Comparison of ENCODE assay signal across 8 cellular contexts in genomic region chr5:151772868-151773561, GRCh38. TPM values are rescaled to one million over a fixed set of nuclear protein-coding genes. Genes with fewer than 3 reads are reported as not detected.
DNase-seq lines count a peak whose midpoint lies in the region; ATAC-seq and TF ChIP-seq lines count a peak whose summit lies in the region.

No MANE protein-coding gene starts in this region.

- H3K27me3 Mint-ChIP-seq in activated naive CD4-positive, alpha-beta T cell treated with anti-CD3 and anti-CD28 coated beads, Interleukin-2, amount 50 U/mL, for 24 hours = no peaks in the 10 kb centered on the region

- peak overlapping the region; percentile 93 for H3K4me2 ChIP-seq in osteoblast (ENCODE audit: insufficient read depth, low read length)

- H4K20me1 ChIP-seq in osteoblast (ENCODE audit: insufficient read depth, low read length) = peaks cover 53% of the 10 kb centered on the region

- H3K4me3 ChIP-seq in esophagus muscularis mucosa (peak overlapping the region; percentile 79 to 87 (median 83)), osteoblast (ENCODE audit: insufficient read depth, low read length) (peak overlapping the region; percentile 87)

- no peak for TF ChIP-seq EP300 in esophagus muscularis mucosa (IDR thresholded peaks at IDR 0.05)

- peak overlapping the region; percentile 39 for H2AFZ ChIP-seq in osteoblast (ENCODE audit: low read length)

- CTCF ChIA-PET in RWPE1 (lab: Yijun Ruan, JAX) = interaction anchor here (0.6 to 1.7 kb wide), 7 partner anchors 9 to 1814 kb away, joined by 3 to 6 read pairs (median 4); no protein-coding TSS in a partner anchor

- peak overlapping the region; percentile 98 for H3K27ac ChIP-seq in RWPE1
- H3K27ac ChIP-seq in esophagus muscularis mucosa (replicated peaks in 1 of 4) = peak overlapping the region; percentile 92 to 96 (median 94)
- H3K27ac ChIP-seq in osteoblast (ENCODE audit: low read depth, low read length) = peak overlapping the region; percentile 74

- peaks cover 25% of the 10 kb centered on the region for H3K36me3 Mint-ChIP-seq in activated naive CD4-positive, alpha-beta T cell treated with anti-CD3 and anti-CD28 coated beads, Interleukin-2, amount 50 U/mL, for 24 hours
- peaks cover 23 to 41% of the 10 kb centered on the region in 2 donors for H3K36me3 Mint-ChIP-seq in activated naive CD4-positive, alpha-beta T cell treated with anti-CD3 and anti-CD28 coated beads, Interleukin-2, amount 50 U/mL, for 72 hours

- H3K36me3 ChIP-seq in esophagus muscularis mucosa (peaks cover 0 to 6% (median 3%) of the 10 kb centered on the region in 4 donors), osteoblast (ENCODE audit: insufficient read depth, low read length) (peaks cover 12% of the 10 kb centered on the region)

- H3K27me3 ChIP-seq in esophagus muscularis mucosa (no peaks in the 10 kb centered on the region), osteoblast (ENCODE audit: insufficient read depth, low read length) (no peaks in the 10 kb centered on the region)

- intact Hi-C loops in esophagus muscularis mucosa (cut with DNase I) = no loop called here

- no peak for TF ChIP-seq POLR2A in esophagus muscularis mucosa (IDR thresholded peaks at IDR 0.05; ENCODE audit: low read depth)

- no peaks in the 10 kb centered on the region for H3K9me3 Mint-ChIP-seq in activated naive CD4-positive, alpha-beta T cell treated with anti-CD3 and anti-CD28 coated beads, Interleukin-2, amount 50 U/mL, for 24 hours
- no peaks in the 10 kb centered on the region for H3K9me3 Mint-ChIP-seq in activated naive CD4-positive, alpha-beta T cell treated with anti-CD3 and anti-CD28 coated beads, Interleukin-2, amount 50 U/mL, for 72 hours

- no peak for DNase-seq in activated naive CD4-positive, alpha-beta T cell treated with anti-CD3 and anti-CD28 coated beads, Interleukin-2, amount 50 U/mL, for 72 hours (ENCODE audit: low spot score in 2 of 2)
- DNase-seq in RWPE1 (ENCODE audit: low spot score) (no peak), esophagus muscularis mucosa (ENCODE audit: extremely low spot score) (no peak), osteoblast (ENCODE audit: insufficient read length, low spot score, missing footprints) (peak; percentile 77), HUDEP-2 (lab: John Stamatoyannopoulos, UW; ENCODE audit: unreplicated experiment in 76 of 76) (no peak)

- H3K9me3 ChIP-seq in esophagus muscularis mucosa = no peaks in the 10 kb centered on the region
- H3K9me3 ChIP-seq in osteoblast (ENCODE audit: low read depth, low read length) = no peaks in the 10 kb centered on the region

- no peak for ATAC-seq in activated naive CD4-positive, alpha-beta T cell treated with anti-CD3 and anti-CD28 coated beads, Interleukin-2, amount 50 U/mL, for 72 hours
- ATAC-seq in GM18498 (IDR thresholded peaks at IDR 0.05; ENCODE audit: unreplicated experiment) (no peak), HG03439 (IDR thresholded peaks at IDR 0.05; ENCODE audit: unreplicated experiment) (no peak)

- peak overlapping the region; percentile 94 for H3K4me3 Mint-ChIP-seq in activated naive CD4-positive, alpha-beta T cell treated with anti-CD3 and anti-CD28 coated beads, Interleukin-2, amount 50 U/mL, for 24 hours

- TF ChIP-seq CTCF in RWPE1 (conservative IDR thresholded peaks at IDR 0.05; ENCODE audit: low read depth) (no peak), esophagus muscularis mucosa (IDR thresholded peaks at IDR 0.05) (no peak), osteoblast (IDR thresholded peaks at IDR 0.05; ENCODE audit: extremely low read depth, low read depth, low read length) (no peak)

- peak overlapping the region; percentile 76 for H3K27ac Mint-ChIP-seq in activated naive CD4-positive, alpha-beta T cell treated with anti-CD3 and anti-CD28 coated beads, Interleukin-2, amount 50 U/mL, for 24 hours
- H3K27ac Mint-ChIP-seq in activated naive CD4-positive, alpha-beta T cell treated with anti-CD3 and anti-CD28 coated beads, Interleukin-2, amount 50 U/mL, for 72 hours = peak overlapping the region in 1 of 2 donors; percentile 72

- WGBS in esophagus muscularis mucosa = 0% methylated on average over 18 of the region's 18 CpGs

- peaks cover 62% of the 10 kb centered on the region for H3K79me2 ChIP-seq in osteoblast (ENCODE audit: insufficient read depth, low read length)

- POLR2A ChIA-PET in RWPE1 (lab: Yijun Ruan, JAX; ENCODE audit: low non-redundant PET) = no interaction called here

- H3K4me1 Mint-ChIP-seq in activated naive CD4-positive, alpha-beta T cell treated with anti-CD3 and anti-CD28 coated beads, Interleukin-2, amount 50 U/mL, for 24 hours = peaks cover 56% of the 10 kb centered on the region

- H3K4me1 ChIP-seq in esophagus muscularis mucosa (peaks cover 47 to 65% (median 63%) of the 10 kb centered on the region in 4 donors), osteoblast (ENCODE audit: insufficient read depth, low read length) (peaks cover 35% of the 10 kb centered on the region)

RNA-seq across cellular contexts. Expression of gene G3BP1, which starts 1.3 kb away (rescaled TPM):
- 100 to 1,000 TPM; 185 to 250 TPM for total RNA-seq in activated naive CD4-positive, alpha-beta T cell treated with anti-CD3 and anti-CD28 coated beads, Interleukin-2, amount 50 U/mL, for 72 hours
- total RNA-seq in esophagus muscularis mucosa = 10 to 100 TPM; 49.8 to 75.5 (median 63.1) TPM
- total RNA-seq in osteoblast = 121 and 145 TPM in 2 replicates

RNA-seq across cellular contexts. Expression of gene ATOX1, which starts 14.6 kb away (rescaled TPM):
- total RNA-seq in activated naive CD4-positive, alpha-beta T cell treated with anti-CD3 and anti-CD28 coated beads, Interleukin-2, amount 50 U/mL, for 72 hours = 10 to 100 TPM; 48.2 to 84.3 TPM
- total RNA-seq in esophagus muscularis mucosa (100 to 1,000 TPM; 101 to 144 (median 114) TPM), osteoblast (52.8 and 54.2 TPM in 2 replicates)
